16 cellular contexts compared by ENCODE assay signal in genomic region chr1:65289449-65289848, GRCh38. TPM values are rescaled to one million over a fixed set of nuclear protein-coding genes. Genes with fewer than 3 reads are reported as not detected.
DNase-seq lines count a peak whose midpoint lies in the region; ATAC-seq lines count a peak whose summit lies in the region.
"Had no signal": no experiment of that assay in that cellular context is flagged by ENCODE, and none has a peak within 500 bp of the region (broad histone marks: within the 10 kb centered on the region; RNA-seq: fewer than 3 reads in every experiment).

No MANE protein-coding gene starts in this region.

- H3K27ac ChIP-seq in right cardiac atrium (ENCODE audit: low read length), result no peak overlapping the region

- no peak overlapping the region for H3K4me3 ChIP-seq in right cardiac atrium (ENCODE audit: low read length)

- H3K27me3 ChIP-seq in right cardiac atrium (ENCODE audit: control insufficient read depth, insufficient read depth), result no peaks in the 10 kb centered on the region

- intact Hi-C loops in right cardiac atrium (cut with DNase I), result no loop called here

- DNase-seq in NOMO-1 (lab: John Stamatoyannopoulos, UW; ENCODE audit: unreplicated experiment in 2 of 2), result no peak
- no peak for DNase-seq in GDM1 (lab: John Stamatoyannopoulos, UW)
- no peak for DNase-seq in right cardiac atrium
- DNase-seq: activated CD4-positive, alpha-beta T cell treated with anti-CD3 and anti-CD28 coated beads, Interleukin-2, amount 50 U/mL, for 4 hours; activated naive CD4-positive, alpha-beta T cell treated with anti-CD3 and anti-CD28 coated beads for 36 hours; DMS79 treated with DMSO at 0.1 percent for 48 hours; H9; kidney; NCI-H446 treated with DMSO at 0.1 percent for 48 hours; stimulated activated CD4-positive, alpha-beta T cell treated with anti-CD3 and anti-CD28 coated beads, Interleukin-4, amount 100 ng/mL, for 1 hour; stimulated activated naive CD4-positive, alpha-beta T cell treated with Interleukin-2 at 50 U/mL for 16 hours had no signal

- no peaks in the 10 kb centered on the region for H3K9me3 ChIP-seq in right cardiac atrium (ENCODE audit: control insufficient read depth, low read length)

- ATAC-seq in GM18508 (IDR thresholded peaks at IDR 0.05; ENCODE audit: insufficient read depth, unreplicated experiment), result peak; percentile 97
- ATAC-seq in GM19395 (IDR thresholded peaks at IDR 0.05; ENCODE audit: unreplicated experiment), result peak; percentile 79
- peak; percentile 60 for ATAC-seq in HG02852 (IDR thresholded peaks at IDR 0.05; ENCODE audit: unreplicated experiment)
- ATAC-seq in HG03442 (IDR thresholded peaks at IDR 0.05; ENCODE audit: unreplicated experiment), result peak; percentile 90
- no peak for ATAC-seq in esophagus mucosa
- ATAC-seq in right cardiac atrium, result no peak

- H3K4me1 ChIP-seq in right cardiac atrium (ENCODE audit: control insufficient read depth, insufficient read depth, low read length), result peaks cover 5% of the 10 kb centered on the region

RNA-seq across cellular contexts. Expression of gene DNAJC6, which starts 19.9 kb away (rescaled TPM):
- total RNA-seq in esophagus mucosa, result 0.20 TPM
- 10 to 100 TPM; 17.7 to 26.8 (median 24.5) TPM for total RNA-seq in right cardiac atrium
- polyA plus RNA-seq in right cardiac atrium, result 6.1 TPM

Comparison
In these comparisons a context has a peak if more than half of its experiments do, and no peak if none do; other contexts are left out.
1. ATAC-seq: peak in GM18508 (single experiment), GM19395 (single experiment), HG02852 (single experiment) and HG03442 (single experiment); none in esophagus mucosa (single experiment) and right cardiac atrium (0 of 2).
2. RNA of gene DNAJC6, which starts 19.9 kb away (total RNA-seq): 17.7 to 26.8 TPM in right cardiac atrium; 0.20 TPM in esophagus mucosa (single experiment); every median in the first group is over 10 times any median in the second.